In genomic region chr14:102461490-102462317, GRCh38 we compare ENCODE assay signal across 18 cellular contexts. TPM values are rescaled to one million over a fixed set of nuclear protein-coding genes. Genes with fewer than 3 reads are reported as not detected.
A peak's percentile ranks its signal among the peaks of the same experiment; 100 is the strongest.
DNase-seq lines count a peak whose midpoint lies in the region; ATAC-seq and TF ChIP-seq lines count a peak whose summit lies in the region.
"Had no signal": no experiment of that assay in that cellular context is flagged by ENCODE, and none has a peak within 500 bp of the region (broad histone marks: within the 10 kb centered on the region; RNA-seq: fewer than 3 reads in every experiment).

No MANE protein-coding gene starts in this region.

- H3K27ac ChIP-seq in left lung: no peak overlapping the region
- H3K27ac ChIP-seq: stomach had no signal

- peak overlapping the region; percentile 33 to 94 (median 86) for H3K27ac Mint-ChIP-seq in brain
- H3K27ac Mint-ChIP-seq in mesothelial cell of epicardium: no peak overlapping the region
- H3K27ac Mint-ChIP-seq: CD8-positive, alpha-beta T cell had no signal

- no peak overlapping the region for H3K4me3 Mint-ChIP-seq in brain
- no peak overlapping the region for H3K4me3 Mint-ChIP-seq in mesothelial cell of epicardium
- H3K4me3 Mint-ChIP-seq: activated naive CD8-positive, alpha-beta T cell treated with anti-CD3 and anti-CD28 coated beads, Interleukin-2, amount 50 U/mL, for 24 hours; CD8-positive, alpha-beta T cell; natural killer cell treated with Interleukin-12 subunit alpha and Interleukin-12 subunit beta and Interleukin-15 and Interleukin-18, amount 100 ng/mL, for 72 hours had no signal

- ATAC-seq in Right ventricle myocardium inferior: peak; percentile 84
- no peak for ATAC-seq in left lung
- ATAC-seq in GM18907 (IDR thresholded peaks at IDR 0.05; ENCODE audit: unreplicated experiment): no peak
- ATAC-seq: activated naive CD8-positive, alpha-beta T cell treated with anti-CD3 and anti-CD28 coated beads, Interleukin-2, amount 50 U/mL, for 24 hours; CD8-positive, alpha-beta T cell; natural killer cell treated with Interleukin-12 subunit alpha and Interleukin-12 subunit beta and Interleukin-15 and Interleukin-18, amount 100 ng/mL, for 72 hours had no signal

- TF ChIP-seq CTCF in brain (conservative IDR thresholded peaks at IDR 0.05) (no peak), mesothelial cell of epicardium (IDR thresholded peaks at IDR 0.05; ENCODE audit: unreplicated experiment) (no peak), left lung (IDR thresholded peaks at IDR 0.05) (no peak)

- no peak overlapping the region for H3K4me3 ChIP-seq in left lung
- H3K4me3 ChIP-seq: stomach had no signal

- no peaks in the 10 kb centered on the region for H3K4me1 ChIP-seq in left lung

- H3K36me3 Mint-ChIP-seq in brain (peaks cover 68% of the 10 kb centered on the region), mesothelial cell of epicardium (peaks cover 39% of the 10 kb centered on the region)
- H3K36me3 Mint-ChIP-seq: natural killer cell treated with Interleukin-12 subunit alpha and Interleukin-12 subunit beta and Interleukin-15 and Interleukin-18, amount 100 ng/mL, for 72 hours had no signal

- H3K9me3 ChIP-seq in left lung: no peaks in the 10 kb centered on the region
- H3K9me3 ChIP-seq: stomach had no signal

- peaks cover 0 to 3% (median 0%) of the 10 kb centered on the region in 5 experiments for H3K9me3 Mint-ChIP-seq in brain
- peaks cover 3% of the 10 kb centered on the region for H3K9me3 Mint-ChIP-seq in mesothelial cell of epicardium
- H3K9me3 Mint-ChIP-seq: activated naive CD8-positive, alpha-beta T cell treated with anti-CD3 and anti-CD28 coated beads, Interleukin-2, amount 50 U/mL, for 24 hours; CD8-positive, alpha-beta T cell; natural killer cell treated with Interleukin-12 subunit alpha and Interleukin-12 subunit beta and Interleukin-15 and Interleukin-18, amount 100 ng/mL, for 72 hours had no signal

- no peaks in the 10 kb centered on the region for H3K27me3 ChIP-seq in left lung
- H3K27me3 ChIP-seq: stomach had no signal

- intact Hi-C loops in Right ventricle myocardium inferior (cut with DNase I) (no loop called here), cardiac septum (cut with DNase I) (no loop called here), left lung (cut with DNase I) (no loop called here)

- H3K27me3 Mint-ChIP-seq in brain (no peaks in the 10 kb centered on the region), mesothelial cell of epicardium (ENCODE audit: low read depth) (no peaks in the 10 kb centered on the region)
- H3K27me3 Mint-ChIP-seq: activated naive CD8-positive, alpha-beta T cell treated with anti-CD3 and anti-CD28 coated beads, Interleukin-2, amount 50 U/mL, for 24 hours; natural killer cell treated with Interleukin-12 subunit alpha and Interleukin-12 subunit beta and Interleukin-15 and Interleukin-18, amount 100 ng/mL, for 72 hours had no signal

- DNase-seq in Right ventricle myocardium inferior (ENCODE audit: missing footprints): no peak
- DNase-seq in cardiac septum (ENCODE audit: low spot score): no peak
- peak; percentile 22 for DNase-seq in inferior parietal cortex (ENCODE audit: extremely low spot score)
- peak; percentile 57 for DNase-seq in superior temporal gyrus (ENCODE audit: extremely low spot score)
- no peak for DNase-seq in mesothelial cell of epicardium (ENCODE audit: low spot score in 2 of 2, unreplicated experiment in 2 of 2)
- DNase-seq in left lung: no peak
- DNase-seq: activated CD4-positive, alpha-beta T cell treated with anti-CD3 and anti-CD28 coated beads, Interleukin-2, amount 50 U/mL, for 1 hour; activated naive CD8-positive, alpha-beta T cell treated with anti-CD3 and anti-CD28 coated beads, Interleukin-2, amount 50 U/mL, for 24 hours; activated T-cell treated with anti-CD3 and anti-CD28 coated beads, Interleukin-2, amount 50 U/mL, for 48 hours; CD8-positive, alpha-beta T cell; EL; foreskin melanocyte; NCI-H1694 treated with DMSO at 0.1 percent for 48 hours; NCI-H510A treated with DMSO at 0.1 percent for 48 hours; stomach had no signal

- peaks cover 0 to 89% of the 10 kb centered on the region in 2 donors for H3K36me3 ChIP-seq in left lung

- peaks cover 14% of the 10 kb centered on the region for H3K4me1 Mint-ChIP-seq in brain
- H3K4me1 Mint-ChIP-seq in mesothelial cell of epicardium: no peaks in the 10 kb centered on the region

RNA-seq across cellular contexts. Expression of gene ANKRD9, which starts 47.9 kb away (rescaled TPM):
- total RNA-seq in Right ventricle myocardium inferior (148 TPM), cardiac septum (137 TPM), mesothelial cell of epicardium (22.1 to 23.9 TPM (median 22.7 TPM) in 3 replicates), left lung (10 to 100 TPM; 19.5 to 32.3 TPM)
- 9.0 TPM for polyA plus RNA-seq in brain (ENCODE audit: insufficient read depth, low read depth, low replicate concordance)

Comparison
In these comparisons a context has a peak if more than half of its experiments do, and no peak if none do; other contexts are left out.
1. DNase-seq: peak in inferior parietal cortex (single experiment) and superior temporal gyrus (single experiment); none in Right ventricle myocardium inferior (single experiment), cardiac septum (single experiment), mesothelial cell of epicardium (0 of 2) and left lung (0 of 2).